In the genomic region with DNA sequence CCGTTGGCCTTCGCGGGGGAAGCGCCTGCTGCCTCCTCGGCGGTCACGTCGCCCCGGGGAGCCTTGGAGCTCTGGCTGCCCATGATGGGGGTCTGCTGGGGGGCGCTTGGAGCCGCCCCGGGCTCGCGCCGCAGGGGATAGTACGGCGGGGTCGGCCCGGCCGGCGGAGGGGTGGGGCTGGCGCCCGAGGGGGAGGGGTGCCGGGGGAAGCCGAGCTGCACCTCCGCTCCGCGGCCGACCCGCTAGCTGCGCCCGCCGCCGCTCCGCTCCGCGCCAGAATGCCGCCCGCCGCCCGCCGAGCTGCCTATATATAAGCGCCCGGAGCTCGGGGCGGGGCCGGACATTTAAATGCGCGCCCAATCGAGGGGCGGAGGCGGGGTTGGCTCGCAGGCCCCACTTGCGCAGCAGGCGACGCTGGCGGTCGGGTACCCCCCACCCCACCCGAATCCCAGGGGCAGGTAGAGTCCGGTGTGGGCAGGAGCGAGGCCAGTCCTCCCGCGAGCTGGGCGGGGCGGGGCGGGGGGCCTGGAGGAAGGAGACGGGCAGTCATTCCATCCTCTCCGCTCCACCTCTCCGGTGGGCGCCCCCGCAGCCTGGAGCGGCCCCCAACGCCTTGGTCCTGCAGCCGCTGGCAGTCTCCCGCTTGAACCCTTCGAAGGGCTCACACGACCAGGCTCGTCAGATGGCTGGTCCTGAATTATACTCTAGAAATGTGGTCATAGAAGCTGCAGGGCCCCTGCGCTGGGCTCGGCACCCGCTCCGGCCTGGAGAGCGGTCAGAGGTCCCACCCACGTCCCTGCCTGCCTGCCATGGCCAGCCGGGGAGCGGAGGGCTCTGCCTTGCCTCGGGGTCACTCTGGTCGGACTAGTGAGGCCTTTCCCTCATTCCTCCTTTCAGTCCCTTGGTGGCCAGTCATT, we compare ENCODE assay signal across 8 cellular contexts. TPM values are rescaled to one million over a fixed set of nuclear protein-coding genes. Genes with fewer than 3 reads are reported as not detected.
DNase-seq lines count a peak whose midpoint lies in the region; ATAC-seq and TF ChIP-seq lines count a peak whose summit lies in the region.

A gene with protein sequence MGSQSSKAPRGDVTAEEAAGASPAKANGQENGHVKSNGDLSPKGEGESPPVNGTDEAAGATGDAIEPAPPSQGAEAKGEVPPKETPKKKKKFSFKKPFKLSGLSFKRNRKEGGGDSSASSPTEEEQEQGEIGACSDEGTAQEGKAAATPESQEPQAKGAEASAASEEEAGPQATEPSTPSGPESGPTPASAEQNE (minus strand): TSS at position 283 of the 917 bp plus-strand sequence. CDS start 200 bp downstream, at position 83.

- peak within 1 kb of the TSS; percentile 98 for H3K27ac Mint-ChIP-seq in GM23338

- H3K4me3 Mint-ChIP-seq in GM23338 = peak within 1 kb of the TSS; percentile 96

- H3K79me2 ChIP-seq in GM23338 (replicated peaks; ENCODE audit: insufficient read depth) = peaks cover 18% of the 10 kb centered on the region

- H3K36me3 Mint-ChIP-seq in GM23338 (ENCODE audit: low read depth) = peaks cover 39% of the 10 kb centered on the region

- TF ChIP-seq CTCF in GM23338 (conservative IDR thresholded peaks at IDR 0.05; ENCODE audit: low read depth in 2 of 2) = no peak

- ATAC-seq in GM23338 = peak; percentile 32
- peak; percentile 84 for ATAC-seq in aorta (ENCODE audit: low FRiP score)

- H3K9me3 ChIP-seq in aorta (ENCODE audit: control insufficient read depth, low read length) = no peaks in the 10 kb centered on the region

- peaks cover 5% of the 10 kb centered on the region; the same call in 2 of the 3 replicates for H3K9me3 Mint-ChIP-seq in GM23338

- H3K27me3 Mint-ChIP-seq in GM23338 (ENCODE audit: insufficient read depth, low read depth, poor library complexity) = peaks cover 42% of the 10 kb centered on the region

- H3K4me3 ChIP-seq in GM23338 (peak within 1 kb of the TSS; percentile 95), aorta (ENCODE audit: low read length in 2 of 2) (peak within 1 kb of the TSS; percentile 43 to 55)

- WGBS in aorta, 2 donors = 7 to 8% methylated on average over 53 to 88 of the region's 88 CpGs

- intact Hi-C loops in T-helper 2 cell treated with Interferon-gamma antibody and Interleukin-4, amounts not matched to agents 100 ng/mL and 5 ng/mL, for 36 hours (cut with micrococcal nuclease) = loop anchor here (1.0 to 5.0 kb wide), 5 partner anchors 15 to 84 kb away; a partner anchor contains a TSS
- intact Hi-C loops in aorta (cut with DNase I) = no loop called here

- H3K27ac ChIP-seq in GM23338 (ENCODE audit: low read depth) = peak within 1 kb of the TSS; percentile 81
- no peak within 1 kb of the TSS for H3K27ac ChIP-seq in aorta (ENCODE audit: low read depth in 1 of 2, low read length in 2 of 2)

- H3K36me3 ChIP-seq in GM23338 (ENCODE audit: insufficient read depth) (no peaks in the 10 kb centered on the region; the same call in none of the 2 replicates), aorta (ENCODE audit: control insufficient read depth in 1 of 2, insufficient read depth in 2 of 2, low read length in 1 of 2) (peaks cover 0 to 5% of the 10 kb centered on the region in 2 donors)

- peaks cover 32% of the 10 kb centered on the region for H3F3A ChIP-seq in GM23338 (replicated peaks; ENCODE audit: low read depth)

- DNase-seq in DMS53 treated with DMSO at 0.1 percent for 48 hours (lab: John Stamatoyannopoulos, UW; ENCODE audit: unreplicated experiment) (peak; percentile 26), GM23338 (ENCODE audit: low spot score) (peak; percentile 89), NCI-H1092 (lab: John Stamatoyannopoulos, UW) (peak; percentile 77), amygdala (lab: John Stamatoyannopoulos, UW) (peak in 54 of 56 donors; percentile 32 to 92 (median 76)), hepatic stellate cell (ENCODE audit: low spot score) (peak; percentile 66), renal cortical epithelial cell (ENCODE audit: low read depth) (no peak), aorta (peak; percentile 82 to 93)

- no peaks in the 10 kb centered on the region for H3K9me2 ChIP-seq in GM23338 (ENCODE audit: insufficient read depth)

- H4K20me1 ChIP-seq in GM23338 (replicated peaks; ENCODE audit: insufficient read depth) = peaks cover 31% of the 10 kb centered on the region

- H2AFZ ChIP-seq in GM23338 = peak within 1 kb of the TSS; percentile 59; the same call in 1 of the 2 replicates

- H3K27me3 ChIP-seq in GM23338 (ENCODE audit: insufficient read depth) (peaks cover 7% of the 10 kb centered on the region; the same call in 1 of the 2 replicates), aorta (ENCODE audit: control insufficient read depth in 1 of 2, insufficient read depth in 2 of 2, low read length in 1 of 2) (no peaks in the 10 kb centered on the region)

- peaks cover 34% of the 10 kb centered on the region for H3K4me1 ChIP-seq in GM23338 (ENCODE audit: insufficient read depth)
- no peaks in the 10 kb centered on the region for H3K4me1 ChIP-seq in aorta (ENCODE audit: control insufficient read depth in 1 of 2, insufficient read depth in 2 of 2, low read length in 2 of 2)

- H3K4me1 Mint-ChIP-seq in GM23338 = peaks cover 49% of the 10 kb centered on the region

- peak within 1 kb of the TSS; percentile 98 for H3K4me2 ChIP-seq in GM23338

TF ChIP-seq in GM23338, 12 proteins besides CTCF, POLR2A, EP300 and RAD21 (continues in another document):
- no peak for TF ChIP-seq ZNF331 (CRISPR knock-in tag; IDR thresholded peaks at IDR 0.05; ENCODE audit: low read depth)
- TF ChIP-seq EZH2 (IDR thresholded peaks at IDR 0.05; ENCODE audit: low read depth, unreplicated experiment) = no peak
- no peak for TF ChIP-seq EZH2phosphoT487 (IDR thresholded peaks at IDR 0.05; ENCODE audit: unreplicated experiment)
- TF ChIP-seq, protein P1, sequence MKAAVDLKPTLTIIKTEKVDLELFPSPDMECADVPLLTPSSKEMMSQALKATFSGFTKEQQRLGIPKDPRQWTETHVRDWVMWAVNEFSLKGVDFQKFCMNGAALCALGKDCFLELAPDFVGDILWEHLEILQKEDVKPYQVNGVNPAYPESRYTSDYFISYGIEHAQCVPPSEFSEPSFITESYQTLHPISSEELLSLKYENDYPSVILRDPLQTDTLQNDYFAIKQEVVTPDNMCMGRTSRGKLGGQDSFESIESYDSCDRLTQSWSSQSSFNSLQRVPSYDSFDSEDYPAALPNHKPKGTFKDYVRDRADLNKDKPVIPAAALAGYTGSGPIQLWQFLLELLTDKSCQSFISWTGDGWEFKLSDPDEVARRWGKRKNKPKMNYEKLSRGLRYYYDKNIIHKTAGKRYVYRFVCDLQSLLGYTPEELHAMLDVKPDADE (IDR thresholded peaks at IDR 0.05) = no peak

RNA-seq across cellular contexts. Expression of the gene that starts here (rescaled TPM):
- 266 and 329 TPM in 2 replicates for total RNA-seq in GM23338 (2014; rRNA removed; shearing (Covaris generic))
- 553 and 576 TPM in 2 replicates for polyA plus RNA-seq in GM23338 (2016; fragmentation: Nextera tagmentation; extraction: Ambion mirVana)
- total RNA-seq in T-helper 2 cell treated with Interferon-gamma antibody and Interleukin-4, amounts not matched to agents 100 ng/mL and 5 ng/mL, for 36 hours = 24.6 and 28.4 TPM in 2 replicates
- total RNA-seq in renal cortical epithelial cell = 32.8 and 70.9 TPM in 2 replicates
- total RNA-seq in aorta = 10 to 100 TPM; 31.0 to 34.7 TPM
- 10 to 100 TPM in 1 of 2 donors, 1 to 10 TPM in 1; 4.7 to 10.1 TPM for polyA plus RNA-seq in aorta

Comparison
In these comparisons a context has a peak if more than half of its experiments do, and no peak if none do; other contexts are left out.
1. RNA of the gene that starts here (polyA plus RNA-seq): 553 to 576 TPM in GM23338; 4.7 to 10.1 TPM in aorta; every median in the first group is over 10 times any median in the second.